In the genomic region with DNA sequence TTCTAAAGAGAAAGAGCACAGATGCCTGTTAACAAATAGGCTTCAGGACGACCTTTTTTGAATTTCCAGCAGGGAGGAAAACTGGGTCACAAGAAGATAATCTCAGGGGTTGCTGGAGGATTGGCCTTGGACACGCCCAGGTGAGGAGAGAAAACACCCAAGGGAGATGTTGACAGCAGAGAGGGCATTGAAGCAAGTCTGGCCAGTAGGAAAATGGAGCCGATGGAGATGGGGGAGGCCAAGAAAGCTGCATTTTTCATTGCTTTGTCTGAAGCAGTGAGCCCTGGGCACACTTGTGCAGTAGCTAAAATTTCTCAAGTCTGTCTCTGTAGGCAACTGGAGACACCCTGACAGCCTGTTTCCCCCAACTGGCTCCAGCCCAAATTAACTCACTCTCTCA, we compare ENCODE assay signal across 1 cellular context.
TF ChIP-seq lines count a peak whose summit lies in the region.

No MANE protein-coding gene starts in this region.

TF ChIP-seq in K562, 482 proteins besides CTCF, POLR2A, EP300 and RAD21 (continued from another document):
- TF ChIP-seq ZBTB17 (CRISPR knock-in tag; IDR thresholded peaks at IDR 0.05) (no peak), EGR1 (conservative IDR thresholded peaks at IDR 0.05) (no peak), ZNF668 (CRISPR knock-in tag; IDR thresholded peaks at IDR 0.05) (0 out of 2 replicates have a peak, but pooled peaks have one; percentile 18), SMAD4 (CRISPR knock-in tag; conservative IDR thresholded peaks at IDR 0.05) (0 out of 2 replicates have a peak, but pooled peaks have one; percentile 44), BHLHE40 (IDR thresholded peaks at IDR 0.05; ENCODE audit: low read length) (no peak; the same call in 1 of the 2 replicates), HEY1 (CRISPR knock-in tag; IDR thresholded peaks at IDR 0.05; ENCODE audit: borderline replicate concordance) (no peak), CHD4 (IDR thresholded peaks at IDR 0.05; ENCODE audit: insufficient read depth, insufficient replicate concordance, low read depth, low read length, poor library complexity, severe bottlenecking) (no peak), RCOR1 (IDR thresholded peaks at IDR 0.05; ENCODE audit: borderline replicate concordance in 1 of 2, low read depth in 2 of 2, low read length in 2 of 2) (0 out of 4 replicates have a peak, but pooled peaks of 1 of the 2 experiments have one; percentile 8), ZNF324 (CRISPR knock-in tag; IDR thresholded peaks at IDR 0.05) (no peak), DNMT1 (IDR thresholded peaks at IDR 0.05) (no peak), DMBX1 (CRISPR knock-in tag; IDR thresholded peaks at IDR 0.05; ENCODE audit: borderline replicate concordance) (peak; percentile 71; the same call in 1 of the 2 replicates), DPF2 (IDR thresholded peaks at IDR 0.05) (0 out of 2 replicates have a peak, but pooled peaks have one; percentile 21), SMARCC2 (IDR thresholded peaks at IDR 0.05; ENCODE audit: low read depth) (no peak), TAF1 (IDR thresholded peaks at IDR 0.05; ENCODE audit: control insufficient read depth, extremely low read depth, insufficient read depth, low read length, severe bottlenecking) (no peak), CXXC5 (CRISPR knock-in tag; IDR thresholded peaks at IDR 0.05) (peak; percentile 51; the same call in 1 of the 2 replicates), MEIS2 (IDR thresholded peaks at IDR 0.05; ENCODE audit: partially characterized antibody) (peak; percentile 20)
- TF ChIP-seq, protein P1, sequence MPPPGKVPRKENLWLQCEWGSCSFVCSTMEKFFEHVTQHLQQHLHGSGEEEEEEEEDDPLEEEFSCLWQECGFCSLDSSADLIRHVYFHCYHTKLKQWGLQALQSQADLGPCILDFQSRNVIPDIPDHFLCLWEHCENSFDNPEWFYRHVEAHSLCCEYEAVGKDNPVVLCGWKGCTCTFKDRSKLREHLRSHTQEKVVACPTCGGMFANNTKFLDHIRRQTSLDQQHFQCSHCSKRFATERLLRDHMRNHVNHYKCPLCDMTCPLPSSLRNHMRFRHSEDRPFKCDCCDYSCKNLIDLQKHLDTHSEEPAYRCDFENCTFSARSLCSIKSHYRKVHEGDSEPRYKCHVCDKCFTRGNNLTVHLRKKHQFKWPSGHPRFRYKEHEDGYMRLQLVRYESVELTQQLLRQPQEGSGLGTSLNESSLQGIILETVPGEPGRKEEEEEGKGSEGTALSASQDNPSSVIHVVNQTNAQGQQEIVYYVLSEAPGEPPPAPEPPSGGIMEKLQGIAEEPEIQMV (tag; conservative IDR thresholded peaks at IDR 0.05; ENCODE audit: low read depth), result 0 out of 2 replicates have a peak, but pooled peaks have one; percentile 32
- TF ChIP-seq, protein P2, sequence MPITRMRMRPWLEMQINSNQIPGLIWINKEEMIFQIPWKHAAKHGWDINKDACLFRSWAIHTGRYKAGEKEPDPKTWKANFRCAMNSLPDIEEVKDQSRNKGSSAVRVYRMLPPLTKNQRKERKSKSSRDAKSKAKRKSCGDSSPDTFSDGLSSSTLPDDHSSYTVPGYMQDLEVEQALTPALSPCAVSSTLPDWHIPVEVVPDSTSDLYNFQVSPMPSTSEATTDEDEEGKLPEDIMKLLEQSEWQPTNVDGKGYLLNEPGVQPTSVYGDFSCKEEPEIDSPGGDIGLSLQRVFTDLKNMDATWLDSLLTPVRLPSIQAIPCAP (CRISPR knock-in tag; IDR thresholded peaks at IDR 0.05; ENCODE audit: borderline replicate concordance), result no peak
- TF ChIP-seq, protein P3, sequence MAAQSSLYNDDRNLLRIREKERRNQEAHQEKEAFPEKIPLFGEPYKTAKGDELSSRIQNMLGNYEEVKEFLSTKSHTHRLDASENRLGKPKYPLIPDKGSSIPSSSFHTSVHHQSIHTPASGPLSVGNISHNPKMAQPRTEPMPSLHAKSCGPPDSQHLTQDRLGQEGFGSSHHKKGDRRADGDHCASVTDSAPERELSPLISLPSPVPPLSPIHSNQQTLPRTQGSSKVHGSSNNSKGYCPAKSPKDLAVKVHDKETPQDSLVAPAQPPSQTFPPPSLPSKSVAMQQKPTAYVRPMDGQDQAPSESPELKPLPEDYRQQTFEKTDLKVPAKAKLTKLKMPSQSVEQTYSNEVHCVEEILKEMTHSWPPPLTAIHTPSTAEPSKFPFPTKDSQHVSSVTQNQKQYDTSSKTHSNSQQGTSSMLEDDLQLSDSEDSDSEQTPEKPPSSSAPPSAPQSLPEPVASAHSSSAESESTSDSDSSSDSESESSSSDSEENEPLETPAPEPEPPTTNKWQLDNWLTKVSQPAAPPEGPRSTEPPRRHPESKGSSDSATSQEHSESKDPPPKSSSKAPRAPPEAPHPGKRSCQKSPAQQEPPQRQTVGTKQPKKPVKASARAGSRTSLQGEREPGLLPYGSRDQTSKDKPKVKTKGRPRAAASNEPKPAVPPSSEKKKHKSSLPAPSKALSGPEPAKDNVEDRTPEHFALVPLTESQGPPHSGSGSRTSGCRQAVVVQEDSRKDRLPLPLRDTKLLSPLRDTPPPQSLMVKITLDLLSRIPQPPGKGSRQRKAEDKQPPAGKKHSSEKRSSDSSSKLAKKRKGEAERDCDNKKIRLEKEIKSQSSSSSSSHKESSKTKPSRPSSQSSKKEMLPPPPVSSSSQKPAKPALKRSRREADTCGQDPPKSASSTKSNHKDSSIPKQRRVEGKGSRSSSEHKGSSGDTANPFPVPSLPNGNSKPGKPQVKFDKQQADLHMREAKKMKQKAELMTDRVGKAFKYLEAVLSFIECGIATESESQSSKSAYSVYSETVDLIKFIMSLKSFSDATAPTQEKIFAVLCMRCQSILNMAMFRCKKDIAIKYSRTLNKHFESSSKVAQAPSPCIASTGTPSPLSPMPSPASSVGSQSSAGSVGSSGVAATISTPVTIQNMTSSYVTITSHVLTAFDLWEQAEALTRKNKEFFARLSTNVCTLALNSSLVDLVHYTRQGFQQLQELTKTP (IDR thresholded peaks at IDR 0.05; ENCODE audit: low read depth in 1 of 2, partially characterized antibody in 2 of 2), result peak in 1 of 2 experiments; percentile 33
- TF ChIP-seq, protein P4, sequence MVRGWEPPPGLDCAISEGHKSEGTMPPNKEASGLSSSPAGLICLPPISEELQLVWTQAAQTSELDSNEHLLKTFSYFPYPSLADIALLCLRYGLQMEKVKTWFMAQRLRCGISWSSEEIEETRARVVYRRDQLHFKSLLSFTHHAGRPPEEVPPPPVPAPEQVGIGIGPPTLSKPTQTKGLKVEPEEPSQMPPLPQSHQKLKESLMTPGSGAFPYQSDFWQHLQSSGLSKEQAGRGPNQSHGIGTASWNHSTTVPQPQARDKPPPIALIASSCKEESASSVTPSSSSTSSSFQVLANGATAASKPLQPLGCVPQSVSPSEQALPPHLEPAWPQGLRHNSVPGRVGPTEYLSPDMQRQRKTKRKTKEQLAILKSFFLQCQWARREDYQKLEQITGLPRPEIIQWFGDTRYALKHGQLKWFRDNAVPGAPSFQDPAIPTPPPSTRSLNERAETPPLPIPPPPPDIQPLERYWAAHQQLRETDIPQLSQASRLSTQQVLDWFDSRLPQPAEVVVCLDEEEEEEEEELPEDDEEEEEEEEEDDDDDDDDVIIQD (CRISPR knock-in tag; IDR thresholded peaks at IDR 0.05), result peak; percentile 75; the same call in 1 of the 2 replicates
